ENCODE assay signal across 17 cellular contexts in genomic region chr17:50672831-50673551, GRCh38. TPM values are rescaled to one million over a fixed set of nuclear protein-coding genes. Genes with fewer than 3 reads are reported as not detected.
DNase-seq lines count a peak whose midpoint lies in the region; ATAC-seq and TF ChIP-seq lines count a peak whose summit lies in the region.
"Had no signal": no experiment of that assay in that cellular context is flagged by ENCODE, and none has a peak within 500 bp of the region (broad histone marks: within the 10 kb centered on the region; RNA-seq: fewer than 3 reads in every experiment).

No MANE protein-coding gene starts in this region.

- intact Hi-C loops in activated T-helper 1 cell treated with anti-CD3 and anti-CD28 coated beads, Interleukin-12 subunit alpha, Interleukin-12 subunit beta, Interleukin-2, Interleukin-4 antibody, amounts not matched to agents 30 ng/mL and 10 ng/mL and 1 ng/mL, durations not matched to agents 14 hours and 24 hours and 36 hours (cut with micrococcal nuclease) = no loop called here
- intact Hi-C loops in left cardiac atrium (cut with DNase I) = no loop called here

- H3K9me3 Mint-ChIP-seq in activated T-helper 1 cell treated with anti-CD3 and anti-CD28 coated beads, Interleukin-12 subunit alpha, Interleukin-12 subunit beta, Interleukin-2, Interleukin-4 antibody, amounts not matched to agents 30 ng/mL and 10 ng/mL and 1 ng/mL, durations not matched to agents 14 hours and 24 hours and 36 hours = no peaks in the 10 kb centered on the region
- H3K9me3 Mint-ChIP-seq in progenitor cell of endocrine pancreas (ENCODE audit: low read depth) (no peaks in the 10 kb centered on the region), WTC11 (no peaks in the 10 kb centered on the region)
- H3K9me3 Mint-ChIP-seq: activated naive CD8-positive, alpha-beta T cell treated with anti-CD3 and anti-CD28 coated beads for 36 hours; nephron progenitor cell; stimulated activated naive B cell treated with anti-CD40 and anti-IgM and Interleukin-4, amounts not matched to agents 10 μg/mL and 1 μg/mL and 100 μg/mL, for 72 hours had no signal

- no peaks in the 10 kb centered on the region for H3K36me3 Mint-ChIP-seq in activated T-helper 1 cell treated with anti-CD3 and anti-CD28 coated beads, Interleukin-12 subunit alpha, Interleukin-12 subunit beta, Interleukin-2, Interleukin-4 antibody, amounts not matched to agents 30 ng/mL and 10 ng/mL and 1 ng/mL, durations not matched to agents 14 hours and 24 hours and 36 hours (ENCODE audit: low read depth)
- H3K36me3 Mint-ChIP-seq in progenitor cell of endocrine pancreas (ENCODE audit: insufficient read depth) (no peaks in the 10 kb centered on the region), WTC11 (no peaks in the 10 kb centered on the region)
- H3K36me3 Mint-ChIP-seq: activated naive CD8-positive, alpha-beta T cell treated with anti-CD3 and anti-CD28 coated beads for 36 hours; stimulated activated naive B cell treated with anti-CD40 and anti-IgM and Interleukin-4, amounts not matched to agents 10 μg/mL and 1 μg/mL and 100 μg/mL, for 72 hours had no signal

- H3K27ac Mint-ChIP-seq in activated T-helper 1 cell treated with anti-CD3 and anti-CD28 coated beads, Interleukin-12 subunit alpha, Interleukin-12 subunit beta, Interleukin-2, Interleukin-4 antibody, amounts not matched to agents 30 ng/mL and 10 ng/mL and 1 ng/mL, durations not matched to agents 14 hours and 24 hours and 36 hours = peak overlapping the region; percentile 40
- H3K27ac Mint-ChIP-seq in progenitor cell of endocrine pancreas = peak overlapping the region; percentile 88
- H3K27ac Mint-ChIP-seq in WTC11 = no peak overlapping the region
- H3K27ac Mint-ChIP-seq: activated naive CD8-positive, alpha-beta T cell treated with anti-CD3 and anti-CD28 coated beads for 36 hours; nephron progenitor cell; stimulated activated naive B cell treated with anti-CD40 and anti-IgM and Interleukin-4, amounts not matched to agents 10 μg/mL and 1 μg/mL and 100 μg/mL, for 72 hours had no signal

- peaks cover 4% of the 10 kb centered on the region for H3K27me3 Mint-ChIP-seq in activated T-helper 1 cell treated with anti-CD3 and anti-CD28 coated beads, Interleukin-12 subunit alpha, Interleukin-12 subunit beta, Interleukin-2, Interleukin-4 antibody, amounts not matched to agents 30 ng/mL and 10 ng/mL and 1 ng/mL, durations not matched to agents 14 hours and 24 hours and 36 hours (ENCODE audit: insufficient read depth)
- H3K27me3 Mint-ChIP-seq in progenitor cell of endocrine pancreas (no peaks in the 10 kb centered on the region), WTC11 (ENCODE audit: low read depth) (no peaks in the 10 kb centered on the region; the same call in 1 of the 2 replicates)

- no peak for TF ChIP-seq CTCF in progenitor cell of endocrine pancreas (IDR thresholded peaks at IDR 0.05; ENCODE audit: unreplicated experiment)
- no peak for TF ChIP-seq CTCF in WTC11 (IDR thresholded peaks at IDR 0.05)

- H3K4me3 Mint-ChIP-seq in activated T-helper 1 cell treated with anti-CD3 and anti-CD28 coated beads, Interleukin-12 subunit alpha, Interleukin-12 subunit beta, Interleukin-2, Interleukin-4 antibody, amounts not matched to agents 30 ng/mL and 10 ng/mL and 1 ng/mL, durations not matched to agents 14 hours and 24 hours and 36 hours = no peak overlapping the region
- H3K4me3 Mint-ChIP-seq in progenitor cell of endocrine pancreas (ENCODE audit: low read depth) = no peak overlapping the region
- H3K4me3 Mint-ChIP-seq in WTC11 = no peak overlapping the region
- H3K4me3 Mint-ChIP-seq: activated naive CD8-positive, alpha-beta T cell treated with anti-CD3 and anti-CD28 coated beads for 36 hours; nephron progenitor cell; stimulated activated naive B cell treated with anti-CD40 and anti-IgM and Interleukin-4, amounts not matched to agents 10 μg/mL and 1 μg/mL and 100 μg/mL, for 72 hours had no signal

- ATAC-seq in left cardiac atrium (peak; percentile 84 to 95), WTC11 (no peak), GM21360 (IDR thresholded peaks at IDR 0.05; ENCODE audit: unreplicated experiment) (no peak)
- ATAC-seq: stimulated activated naive B cell treated with anti-CD40 and anti-IgM and Interleukin-4, amounts not matched to agents 10 μg/mL and 1 μg/mL and 100 μg/mL, for 72 hours had no signal

- peak; percentile 34 for DNase-seq in Daoy (ENCODE audit: low read depth)
- DNase-seq in activated T-helper 1 cell treated with anti-CD3 and anti-CD28 coated beads, Interleukin-12 subunit alpha, Interleukin-12 subunit beta, Interleukin-2, Interleukin-4 antibody, amounts not matched to agents 30 ng/mL and 10 ng/mL and 1 ng/mL, durations not matched to agents 14 hours and 24 hours and 36 hours (ENCODE audit: low spot score) = no peak
- peak; percentile 73 for DNase-seq in left cardiac atrium
- DNase-seq in progenitor cell of endocrine pancreas (ENCODE audit: low spot score, unreplicated experiment) = no peak
- no peak for DNase-seq in WTC11 (ENCODE audit: low spot score)
- DNase-seq in pons (ENCODE audit: low spot score) = no peak
- no peak for DNase-seq in activated CD4-positive, CD25-positive, alpha-beta regulatory T cell (lab: John Stamatoyannopoulos, UW)
- DNase-seq: activated CD4-positive, alpha-beta T cell treated with anti-CD3 and anti-CD28 coated beads for 4 hours; activated naive CD8-positive, alpha-beta T cell treated with anti-CD3 and anti-CD28 coated beads for 36 hours; Calu3; central memory CD4-positive, alpha-beta T cell; effector memory CD4-positive, alpha-beta T cell; mesendoderm; NCI-H1694; nephron progenitor cell; stimulated activated naive B cell treated with anti-CD40 and anti-IgM and Interleukin-4, amounts not matched to agents 10 μg/mL and 1 μg/mL and 100 μg/mL, for 72 hours had no signal

- CTCF ChIA-PET in WTC11 (lab: Charles Lee) = interaction anchor here (1.1 kb wide), 1 partner anchor 47 kb away, joined by 4 read pairs; no protein-coding TSS in a partner anchor

- no peaks in the 10 kb centered on the region for H3K4me1 Mint-ChIP-seq in activated T-helper 1 cell treated with anti-CD3 and anti-CD28 coated beads, Interleukin-12 subunit alpha, Interleukin-12 subunit beta, Interleukin-2, Interleukin-4 antibody, amounts not matched to agents 30 ng/mL and 10 ng/mL and 1 ng/mL, durations not matched to agents 14 hours and 24 hours and 36 hours (ENCODE audit: low read depth)
- H3K4me1 Mint-ChIP-seq in progenitor cell of endocrine pancreas (ENCODE audit: low read depth) (peaks cover 6% of the 10 kb centered on the region), WTC11 (peaks cover 11% of the 10 kb centered on the region)
- H3K4me1 Mint-ChIP-seq: activated naive CD8-positive, alpha-beta T cell treated with anti-CD3 and anti-CD28 coated beads for 36 hours; stimulated activated naive B cell treated with anti-CD40 and anti-IgM and Interleukin-4, amounts not matched to agents 10 μg/mL and 1 μg/mL and 100 μg/mL, for 72 hours had no signal

- POLR2A ChIA-PET in WTC11 (lab: Charles Lee) = no interaction called here

TF ChIP-seq in WTC11, 78 proteins besides CTCF, POLR2A, EP300 and RAD21:
- TF ChIP-seq PRRX2 (CRISPR knock-in tag; IDR thresholded peaks at IDR 0.05) (no peak), SOX15 (CRISPR knock-in tag; IDR thresholded peaks at IDR 0.05) (no peak), SP1 (CRISPR knock-in tag; conservative IDR thresholded peaks at IDR 0.05) (no peak)
- TF ChIP-seq, protein P1, sequence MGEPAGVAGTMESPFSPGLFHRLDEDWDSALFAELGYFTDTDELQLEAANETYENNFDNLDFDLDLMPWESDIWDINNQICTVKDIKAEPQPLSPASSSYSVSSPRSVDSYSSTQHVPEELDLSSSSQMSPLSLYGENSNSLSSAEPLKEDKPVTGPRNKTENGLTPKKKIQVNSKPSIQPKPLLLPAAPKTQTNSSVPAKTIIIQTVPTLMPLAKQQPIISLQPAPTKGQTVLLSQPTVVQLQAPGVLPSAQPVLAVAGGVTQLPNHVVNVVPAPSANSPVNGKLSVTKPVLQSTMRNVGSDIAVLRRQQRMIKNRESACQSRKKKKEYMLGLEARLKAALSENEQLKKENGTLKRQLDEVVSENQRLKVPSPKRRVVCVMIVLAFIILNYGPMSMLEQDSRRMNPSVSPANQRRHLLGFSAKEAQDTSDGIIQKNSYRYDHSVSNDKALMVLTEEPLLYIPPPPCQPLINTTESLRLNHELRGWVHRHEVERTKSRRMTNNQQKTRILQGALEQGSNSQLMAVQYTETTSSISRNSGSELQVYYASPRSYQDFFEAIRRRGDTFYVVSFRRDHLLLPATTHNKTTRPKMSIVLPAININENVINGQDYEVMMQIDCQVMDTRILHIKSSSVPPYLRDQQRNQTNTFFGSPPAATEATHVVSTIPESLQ (CRISPR knock-in tag; IDR thresholded peaks at IDR 0.05) = no peak
- TF ChIP-seq, protein P2, sequence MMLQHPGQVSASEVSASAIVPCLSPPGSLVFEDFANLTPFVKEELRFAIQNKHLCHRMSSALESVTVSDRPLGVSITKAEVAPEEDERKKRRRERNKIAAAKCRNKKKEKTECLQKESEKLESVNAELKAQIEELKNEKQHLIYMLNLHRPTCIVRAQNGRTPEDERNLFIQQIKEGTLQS (CRISPR knock-in tag; conservative IDR thresholded peaks at IDR 0.05) = no peak
TF ChIP-seq in WTC11: peak in this region for 0.

RNA-seq across cellular contexts. Expression of gene ANKRD40, which starts 34.7 kb away (rescaled TPM):
- 17.6 and 22.6 TPM in 2 replicates for total RNA-seq in Daoy (2014; rRNA removed; shearing (Covaris generic))
- 47.0 and 50.3 TPM in 2 replicates for total RNA-seq in activated T-helper 1 cell treated with anti-CD3 and anti-CD28 coated beads, Interleukin-12 subunit alpha, Interleukin-12 subunit beta, Interleukin-2, Interleukin-4 antibody, amounts not matched to agents 30 ng/mL and 10 ng/mL and 1 ng/mL, durations not matched to agents 14 hours and 24 hours and 36 hours
- 10 to 100 TPM; 43.8 to 45.4 TPM for total RNA-seq in left cardiac atrium
- total RNA-seq in progenitor cell of endocrine pancreas = 39.0 and 39.2 TPM in 2 replicates
- total RNA-seq in WTC11 (2021) = 43.3 to 45.3 TPM (median 45.3 TPM) in 3 replicates

RNA-seq across cellular contexts. Expression of gene ABCC3, which starts 38.3 kb away (rescaled TPM):
- total RNA-seq in Daoy (2014; rRNA removed; shearing (Covaris generic)) = 10.4 and 14.3 TPM in 2 replicates
- total RNA-seq in activated T-helper 1 cell treated with anti-CD3 and anti-CD28 coated beads, Interleukin-12 subunit alpha, Interleukin-12 subunit beta, Interleukin-2, Interleukin-4 antibody, amounts not matched to agents 30 ng/mL and 10 ng/mL and 1 ng/mL, durations not matched to agents 14 hours and 24 hours and 36 hours = not detected in 2 replicates
- 1 to 10 TPM; 1.4 to 5.2 TPM for total RNA-seq in left cardiac atrium
- 1.6 and 2.3 TPM in 2 replicates for total RNA-seq in progenitor cell of endocrine pancreas
- total RNA-seq in WTC11 (2021) = 0.92 to 2.6 TPM (median 0.99 TPM) in 3 replicates
- total RNA-seq: activated naive CD8-positive, alpha-beta T cell treated with anti-CD3 and anti-CD28 coated beads for 36 hours had no signal

RNA-seq across cellular contexts. Expression of gene LUC7L3, which starts 46.4 kb away (rescaled TPM):
- total RNA-seq in Daoy (2014; rRNA removed; shearing (Covaris generic)) = 20.9 and 40.3 TPM in 2 replicates
- total RNA-seq in activated T-helper 1 cell treated with anti-CD3 and anti-CD28 coated beads, Interleukin-12 subunit alpha, Interleukin-12 subunit beta, Interleukin-2, Interleukin-4 antibody, amounts not matched to agents 30 ng/mL and 10 ng/mL and 1 ng/mL, durations not matched to agents 14 hours and 24 hours and 36 hours = 118 and 123 TPM in 2 replicates
- total RNA-seq in left cardiac atrium (10 to 100 TPM; 49.4 to 66.9 TPM), progenitor cell of endocrine pancreas (168 and 184 TPM in 2 replicates), WTC11 (2021) (182 to 190 TPM (median 186 TPM) in 3 replicates)

Comparison
In these comparisons a context has a peak if more than half of its experiments do, and no peak if none do; other contexts are left out.
1. DNase-seq: peak in Daoy (single experiment) and left cardiac atrium (single experiment); none in activated T-helper 1 cell treated with anti-CD3 and anti-CD28 coated beads, Interleukin-12 subunit alpha, Interleukin-12 subunit beta, Interleukin-2, Interleukin-4 antibody, amounts not matched to agents 30 ng/mL and 10 ng/mL and 1 ng/mL, durations not matched to agents 14 hours and 24 hours and 36 hours (single experiment), progenitor cell of endocrine pancreas (single experiment), WTC11 (single experiment), pons (single experiment) and activated CD4-positive, CD25-positive, alpha-beta regulatory T cell (0 of 4).
2. ATAC-seq: peak in left cardiac atrium (2 of 2); none in WTC11 (single experiment) and GM21360 (single experiment).